In the genomic region with DNA sequence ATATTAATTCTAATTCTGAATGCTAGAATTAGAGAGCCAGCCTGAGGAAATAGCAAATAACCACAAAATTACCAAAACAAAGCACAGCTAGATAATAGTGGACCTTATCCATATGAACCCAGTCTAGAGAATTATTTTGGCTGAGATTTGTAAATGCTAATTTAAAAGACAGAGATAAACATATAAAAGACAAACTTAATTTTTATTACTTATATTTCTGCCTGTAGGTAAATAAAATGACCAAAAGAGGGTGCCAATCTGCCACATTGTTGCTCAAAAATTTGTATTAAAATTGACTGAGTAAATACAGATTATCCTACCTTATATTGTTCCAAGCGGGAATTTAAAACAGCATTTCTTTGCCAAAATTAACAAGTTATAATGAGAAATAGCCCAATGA, we compare ENCODE assay signal across 12 cellular contexts. TPM values are rescaled to one million over a fixed set of nuclear protein-coding genes. Genes with fewer than 3 reads are reported as not detected.
DNase-seq lines count a peak whose midpoint lies in the region; ATAC-seq, FAIRE-seq and TF ChIP-seq lines count a peak whose summit lies in the region.
"Had no signal": no experiment of that assay in that cellular context is flagged by ENCODE, and none has a peak within 500 bp of the region (broad histone marks: within the 10 kb centered on the region; RNA-seq: fewer than 3 reads in every experiment).

No MANE protein-coding gene starts in this region.

- H3K4me3 ChIP-seq in A549 = no peak overlapping the region
- no peak overlapping the region for H3K4me3 ChIP-seq in fibroblast of pulmonary artery (replicated peaks; ENCODE audit: low read depth, low read length)
- no peak overlapping the region for H3K4me3 ChIP-seq in trophoblast cell (ENCODE audit: low read depth, low read length)

- no peak overlapping the region for H2AFZ ChIP-seq in trophoblast cell (ENCODE audit: insufficient read depth, low read length, poor library complexity)

- H3K18ac ChIP-seq in trophoblast cell (ENCODE audit: low read length) = no peak overlapping the region

- no peaks in the 10 kb centered on the region for H3K79me2 ChIP-seq in trophoblast cell (ENCODE audit: control insufficient read depth, insufficient read depth, low read length, poor library complexity)

- no peak overlapping the region for H4K12ac ChIP-seq in trophoblast cell (ENCODE audit: low read depth, low read length)

- no peak overlapping the region for H2BK5ac ChIP-seq in trophoblast cell (ENCODE audit: low read depth, low read length, poor library complexity)

- H3K4me2 ChIP-seq in A549 (no peak overlapping the region), trophoblast cell (ENCODE audit: low read length) (no peak overlapping the region)

- H3K4ac ChIP-seq in trophoblast cell (ENCODE audit: low read depth, low read length) = no peak overlapping the region

- H3K36me3 ChIP-seq in trophoblast cell (ENCODE audit: control insufficient read depth in 1 of 2, insufficient read depth in 2 of 2, low read length in 2 of 2) = no peaks in the 10 kb centered on the region

- H3K9me3 ChIP-seq in A549 (no peaks in the 10 kb centered on the region), trophoblast cell (ENCODE audit: insufficient read depth, low read depth, low read length) (no peaks in the 10 kb centered on the region)

- no peak overlapping the region for H3K27ac ChIP-seq in A549
- no peak overlapping the region for H3K27ac ChIP-seq in trophoblast cell (ENCODE audit: low read depth, low read length)
- H3K27ac ChIP-seq: HL-60 had no signal

- no peak for FAIRE-seq in A549 (lab: Jason Lieb, UNC)

- DNase-seq in A549 (ENCODE audit: low read depth in 1 of 2, low spot score in 1 of 2) = no peak
- no peak for DNase-seq in GM10266 (ENCODE audit: extremely low spot score)
- DNase-seq in RKO (ENCODE audit: low spot score) = peak; percentile 35
- DNase-seq in fibroblast of pulmonary artery (ENCODE audit: low read depth) = peak; percentile 56
- DNase-seq in 8988T = no peak
- DNase-seq in GM19238 (ENCODE audit: insufficient read length, low spot score) = no peak
- DNase-seq in WTC11 (ENCODE audit: low spot score) = no peak
- DNase-seq in trophoblast cell = no peak
- DNase-seq: GOT3, islet precursor cell, NCI-H226 had no signal

- H3K27me3 ChIP-seq in trophoblast cell (ENCODE audit: insufficient read depth, low read length) = no peaks in the 10 kb centered on the region

- H3K4me1 ChIP-seq in A549 (peaks cover 36% of the 10 kb centered on the region), trophoblast cell (ENCODE audit: control insufficient read depth in 1 of 2, insufficient read depth in 2 of 2, low read length in 2 of 2) (peaks cover 0 to 3% of the 10 kb centered on the region in 2 experiments)

- WGBS in A549 (ENCODE audit: missing lambda C conversion rate) = 58% methylated on average over 1 of the region's 1 CpG
- no CpG with 5 or more reads among the region's 1 CpG for WGBS in trophoblast cell (ENCODE audit: extremely low coverage, insufficient coverage, insufficient read length)

- H4K91ac ChIP-seq in trophoblast cell (ENCODE audit: low read depth, low read length) = no peak overlapping the region

- POLR2A ChIA-PET in A549 (lab: Yijun Ruan, JAX) = no interaction called here
- POLR2A ChIA-PET in WTC11 (lab: Charles Lee) = interaction anchor here (1.0 kb wide), 1 partner anchor 16 kb away, joined by 3 read pairs; no protein-coding TSS in a partner anchor

- CTCF ChIA-PET in A549 (lab: Yijun Ruan, JAX) = interaction anchor here (0.7 to 7.4 kb wide), 7 partner anchors 16 to 571 kb away, joined by 3 to 221 read pairs (median 4); no protein-coding TSS in a partner anchor
- CTCF ChIA-PET in WTC11 (lab: Charles Lee) = interaction anchor here (0.8 to 2.7 kb wide), 4 partner anchors 16 to 209 kb away, joined by 3 to 6 read pairs (median 3); no protein-coding TSS in a partner anchor

- no peak overlapping the region for H3K4me3 Mint-ChIP-seq in WTC11

- TF ChIP-seq CTCF in A549 (IDR thresholded peaks at IDR 0.05) = peak; percentile 52
- peak; percentile 10 for TF ChIP-seq CTCF in GM10266 (IDR thresholded peaks at IDR 0.05; ENCODE audit: control insufficient read depth, insufficient read depth, low read depth, missing control alignments)
- peak; percentile 38 for TF ChIP-seq CTCF in fibroblast of pulmonary artery (IDR thresholded peaks at IDR 0.05; ENCODE audit: low read length, missing control alignments)
- no peak for TF ChIP-seq CTCF in WTC11 (IDR thresholded peaks at IDR 0.05)

- no peak overlapping the region for H3K14ac ChIP-seq in trophoblast cell (ENCODE audit: low read length)

- no peak for ATAC-seq in A549
- no peak for ATAC-seq in WTC11

- no peak overlapping the region for H2BK12ac ChIP-seq in trophoblast cell (ENCODE audit: low read length)

- no peaks in the 10 kb centered on the region for H3K79me1 ChIP-seq in trophoblast cell (ENCODE audit: low read length)

- H3K23ac ChIP-seq in trophoblast cell (ENCODE audit: low read length) = no peak overlapping the region

- no peaks in the 10 kb centered on the region for H3K27me3 Mint-ChIP-seq in WTC11 (ENCODE audit: low read depth)

- no peak for TF ChIP-seq EP300 in A549 (IDR thresholded peaks at IDR 0.05)

- H3K4me1 Mint-ChIP-seq in WTC11 = peaks cover 20% of the 10 kb centered on the region

- TF ChIP-seq RAD21 in A549 (conservative IDR thresholded peaks at IDR 0.05 in 1 of 2, IDR thresholded peaks at IDR 0.05 in 1 of 2) = peak; percentile 57 to 63

- no peaks in the 10 kb centered on the region for H3K9me3 Mint-ChIP-seq in WTC11

- peaks cover 1% of the 10 kb centered on the region; the same call in 1 of the 2 replicates for H3K36me3 Mint-ChIP-seq in WTC11

- TF ChIP-seq POLR2A in A549 (IDR thresholded peaks at IDR 0.05; ENCODE audit: low read length) = no peak

- no peak overlapping the region for H4K8ac ChIP-seq in trophoblast cell (ENCODE audit: low read depth, low read length)

- H3K27ac Mint-ChIP-seq in WTC11 = no peak overlapping the region

- no peak overlapping the region for H2AK5ac ChIP-seq in trophoblast cell (ENCODE audit: low read length)

- H2BK120ac ChIP-seq in trophoblast cell (ENCODE audit: insufficient read depth, low read length, poor library complexity) = no peak overlapping the region

- no peak overlapping the region for H3K9ac ChIP-seq in trophoblast cell (ENCODE audit: low read length)

TF ChIP-seq in A549, 52 proteins besides CTCF, POLR2A, EP300 and RAD21:
- TF ChIP-seq RFX5 (IDR thresholded peaks at IDR 0.05) (no peak), HOXB5 (CRISPR knock-in tag; IDR thresholded peaks at IDR 0.05) (no peak), SMC3 (IDR thresholded peaks at IDR 0.05) (peak; percentile 42; the same call in 2 of the 3 replicates)
- TF ChIP-seq, protein P1, sequence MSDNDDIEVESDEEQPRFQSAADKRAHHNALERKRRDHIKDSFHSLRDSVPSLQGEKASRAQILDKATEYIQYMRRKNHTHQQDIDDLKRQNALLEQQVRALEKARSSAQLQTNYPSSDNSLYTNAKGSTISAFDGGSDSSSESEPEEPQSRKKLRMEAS (IDR thresholded peaks at IDR 0.05) = no peak
TF ChIP-seq in A549: peak in this region for 1.

TF ChIP-seq in WTC11, 78 proteins besides CTCF, POLR2A, EP300 and RAD21 (continues in another document):
- no peak for TF ChIP-seq EMX1 (CRISPR knock-in tag; IDR thresholded peaks at IDR 0.05)
- TF ChIP-seq ETV6 (CRISPR knock-in tag; IDR thresholded peaks at IDR 0.05) = no peak
- TF ChIP-seq NR3C1 (CRISPR knock-in tag; conservative IDR thresholded peaks at IDR 0.05; ENCODE audit: low read depth) = no peak
- no peak for TF ChIP-seq FOXP1 (CRISPR knock-in tag; IDR thresholded peaks at IDR 0.05; ENCODE audit: borderline replicate concordance)
- TF ChIP-seq CREB1 (CRISPR knock-in tag; IDR thresholded peaks at IDR 0.05) = no peak
- no peak for TF ChIP-seq CREM (CRISPR knock-in tag; IDR thresholded peaks at IDR 0.05)
- TF ChIP-seq ZNF423 (CRISPR knock-in tag; IDR thresholded peaks at IDR 0.05) = no peak
- TF ChIP-seq, protein P2, sequence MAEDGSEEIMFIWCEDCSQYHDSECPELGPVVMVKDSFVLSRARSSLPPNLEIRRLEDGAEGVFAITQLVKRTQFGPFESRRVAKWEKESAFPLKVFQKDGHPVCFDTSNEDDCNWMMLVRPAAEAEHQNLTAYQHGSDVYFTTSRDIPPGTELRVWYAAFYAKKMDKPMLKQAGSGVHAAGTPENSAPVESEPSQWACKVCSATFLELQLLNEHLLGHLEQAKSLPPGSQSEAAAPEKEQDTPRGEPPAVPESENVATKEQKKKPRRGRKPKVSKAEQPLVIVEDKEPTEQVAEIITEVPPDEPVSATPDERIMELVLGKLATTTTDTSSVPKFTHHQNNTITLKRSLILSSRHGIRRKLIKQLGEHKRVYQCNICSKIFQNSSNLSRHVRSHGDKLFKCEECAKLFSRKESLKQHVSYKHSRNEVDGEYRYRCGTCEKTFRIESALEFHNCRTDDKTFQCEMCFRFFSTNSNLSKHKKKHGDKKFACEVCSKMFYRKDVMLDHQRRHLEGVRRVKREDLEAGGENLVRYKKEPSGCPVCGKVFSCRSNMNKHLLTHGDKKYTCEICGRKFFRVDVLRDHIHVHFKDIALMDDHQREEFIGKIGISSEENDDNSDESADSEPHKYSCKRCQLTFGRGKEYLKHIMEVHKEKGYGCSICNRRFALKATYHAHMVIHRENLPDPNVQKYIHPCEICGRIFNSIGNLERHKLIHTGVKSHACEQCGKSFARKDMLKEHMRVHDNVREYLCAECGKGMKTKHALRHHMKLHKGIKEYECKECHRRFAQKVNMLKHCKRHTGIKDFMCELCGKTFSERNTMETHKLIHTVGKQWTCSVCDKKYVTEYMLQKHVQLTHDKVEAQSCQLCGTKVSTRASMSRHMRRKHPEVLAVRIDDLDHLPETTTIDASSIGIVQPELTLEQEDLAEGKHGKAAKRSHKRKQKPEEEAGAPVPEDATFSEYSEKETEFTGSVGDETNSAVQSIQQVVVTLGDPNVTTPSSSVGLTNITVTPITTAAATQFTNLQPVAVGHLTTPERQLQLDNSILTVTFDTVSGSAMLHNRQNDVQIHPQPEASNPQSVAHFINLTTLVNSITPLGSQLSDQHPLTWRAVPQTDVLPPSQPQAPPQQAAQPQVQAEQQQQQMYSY (CRISPR knock-in tag; IDR thresholded peaks at IDR 0.05) = no peak

RNA-seq across cellular contexts. Expression of a gene that starts 20.2 kb away (rescaled TPM):
- 1.4 and 2.4 TPM in 2 replicates for polyA plus RNA-seq in A549 (2011; rRNA removed)
- polyA plus RNA-seq in A549 (2012; cell fraction: cytosol; rRNA removed) = 0.39 and 0.40 TPM in 2 replicates
- polyA plus RNA-seq in A549 (2012; cell fraction: nucleus; rRNA removed) = 0.18 and 0.21 TPM in 2 replicates
- polyA plus RNA-seq in A549 (2017; fragmentation: RNase III; extraction: RNeasy Plus Mini Kit Qiagen cat#74134 plus additional on column Dnase treatment) = 1.6 to 1.8 TPM (median 1.8 TPM) in 3 replicates
- 0.58 and 0.83 TPM in 2 replicates for polyA minus RNA-seq in A549 (2011; rRNA and poly(A)+ RNA removed)
- 16.7 to 20.5 TPM (median 16.8 TPM) in 3 replicates for total RNA-seq in WTC11 (2021)
- 6.1 and 6.4 TPM in 2 replicates for polyA plus RNA-seq in trophoblast cell (2013)

Comparison
In these comparisons a context has a peak if more than half of its experiments do, and no peak if none do; other contexts are left out.
1. DNase-seq: peak in RKO (single experiment) and fibroblast of pulmonary artery (single experiment); none in A549 (0 of 2), GM10266 (single experiment), 8988T (single experiment), GM19238 (single experiment), WTC11 (single experiment) and trophoblast cell (0 of 2).